Comparison of ENCODE assay signal across 8 cellular contexts in genomic region chr5:14264605-14265316, GRCh38.
DNase-seq lines count a peak whose midpoint lies in the region; TF ChIP-seq lines count a peak whose summit lies in the region.

No MANE protein-coding gene starts in this region.

- H2AK5ac ChIP-seq in trophoblast cell (ENCODE audit: low read length): no peak overlapping the region

- H3K36me3 ChIP-seq in HAP-1 (replicated peaks) (no peaks in the 10 kb centered on the region), Loucy (ENCODE audit: insufficient read depth, low read length) (no peaks in the 10 kb centered on the region), SJSA1 (no peaks in the 10 kb centered on the region), trophoblast cell (ENCODE audit: control insufficient read depth in 1 of 2, insufficient read depth in 2 of 2, low read length in 2 of 2) (no peaks in the 10 kb centered on the region)

- H3K79me1 ChIP-seq in trophoblast cell (ENCODE audit: low read length): peaks cover 19% of the 10 kb centered on the region

- H3K27ac ChIP-seq in SJSA1 (peak overlapping the region; percentile 99), trophoblast cell (ENCODE audit: low read depth, low read length) (peak overlapping the region; percentile 69)

- peak overlapping the region; percentile 70 for H4K91ac ChIP-seq in trophoblast cell (ENCODE audit: low read depth, low read length)

- no peaks in the 10 kb centered on the region for H3K9me3 Mint-ChIP-seq in activated naive CD4-positive, alpha-beta T cell treated with anti-CD3 and anti-CD28 coated beads, Interleukin-2, amount 50 U/mL, for 24 hours
- no peaks in the 10 kb centered on the region for H3K9me3 Mint-ChIP-seq in type B pancreatic cell

- H2BK12ac ChIP-seq in trophoblast cell (ENCODE audit: low read length): no peak overlapping the region

- in situ Hi-C loops in HAP-1 (cut with MboI; ENCODE audit: low sequenced_read_pairs): loop anchor here (25.0 kb wide), 1 partner anchor 127 kb away; the partner anchor contains the start of gene TRIO

- no peak overlapping the region for H3K27ac Mint-ChIP-seq in activated naive CD4-positive, alpha-beta T cell treated with anti-CD3 and anti-CD28 coated beads, Interleukin-2, amount 50 U/mL, for 24 hours
- H3K27ac Mint-ChIP-seq in type B pancreatic cell: peak overlapping the region; percentile 95

- no peaks in the 10 kb centered on the region for H3K36me3 Mint-ChIP-seq in activated naive CD4-positive, alpha-beta T cell treated with anti-CD3 and anti-CD28 coated beads, Interleukin-2, amount 50 U/mL, for 24 hours
- no peaks in the 10 kb centered on the region for H3K36me3 Mint-ChIP-seq in type B pancreatic cell

- H3K79me2 ChIP-seq in Loucy (ENCODE audit: insufficient read depth, low read length) (peaks cover 80% of the 10 kb centered on the region), trophoblast cell (ENCODE audit: control insufficient read depth, insufficient read depth, low read length, poor library complexity) (peaks cover 15% of the 10 kb centered on the region)

- H3K9ac ChIP-seq in Loucy (ENCODE audit: low read depth, low read length, poor library complexity, severe bottlenecking): peak overlapping the region; percentile 79
- H3K9ac ChIP-seq in trophoblast cell (ENCODE audit: low read length): no peak overlapping the region

- peak overlapping the region; percentile 81 for H2BK5ac ChIP-seq in trophoblast cell (ENCODE audit: low read depth, low read length, poor library complexity)

- peaks cover 20% of the 10 kb centered on the region for H3K27me3 Mint-ChIP-seq in activated naive CD4-positive, alpha-beta T cell treated with anti-CD3 and anti-CD28 coated beads, Interleukin-2, amount 50 U/mL, for 24 hours
- no peaks in the 10 kb centered on the region for H3K27me3 Mint-ChIP-seq in type B pancreatic cell

- peaks cover 25% of the 10 kb centered on the region for H4K20me1 ChIP-seq in Loucy (ENCODE audit: insufficient read depth, low read length, poor library complexity, severe bottlenecking)

- H3K14ac ChIP-seq in trophoblast cell (ENCODE audit: low read length): no peak overlapping the region

- H3K9me2 ChIP-seq in Loucy (replicated peaks; ENCODE audit: low read depth, low read length): no peaks in the 10 kb centered on the region

- no CpG with 5 or more reads among the region's 26 CpGs for WGBS in trophoblast cell (ENCODE audit: extremely low coverage, insufficient coverage, insufficient read length)

- H3K4me3 Mint-ChIP-seq in activated naive CD4-positive, alpha-beta T cell treated with anti-CD3 and anti-CD28 coated beads, Interleukin-2, amount 50 U/mL, for 24 hours: peak overlapping the region; percentile 58
- H3K4me3 Mint-ChIP-seq in type B pancreatic cell: peak overlapping the region; percentile 92

- no peak overlapping the region for H3K18ac ChIP-seq in trophoblast cell (ENCODE audit: low read length)

- H3K9me3 ChIP-seq in HAP-1 (no peaks in the 10 kb centered on the region), Loucy (ENCODE audit: insufficient read depth, low read depth, low read length) (no peaks in the 10 kb centered on the region), SJSA1 (replicated peaks) (no peaks in the 10 kb centered on the region), trophoblast cell (ENCODE audit: insufficient read depth, low read depth, low read length) (no peaks in the 10 kb centered on the region)

- H3K4me2 ChIP-seq in Loucy (ENCODE audit: low read depth, low read length, poor library complexity, severe bottlenecking): peak overlapping the region; percentile 98
- peak overlapping the region; percentile 64 for H3K4me2 ChIP-seq in trophoblast cell (ENCODE audit: low read length)

- peak overlapping the region; percentile 71 for H2AFZ ChIP-seq in Loucy (ENCODE audit: low read length)
- no peak overlapping the region for H2AFZ ChIP-seq in trophoblast cell (ENCODE audit: insufficient read depth, low read length, poor library complexity)

- no peak overlapping the region for H2BK120ac ChIP-seq in trophoblast cell (ENCODE audit: insufficient read depth, low read length, poor library complexity)

- no peaks in the 10 kb centered on the region for H3K27me3 ChIP-seq in HAP-1 (ENCODE audit: low read depth)
- H3K27me3 ChIP-seq in Loucy (ENCODE audit: insufficient read depth, low read length, poor library complexity, severe bottlenecking): no peaks in the 10 kb centered on the region
- no peaks in the 10 kb centered on the region for H3K27me3 ChIP-seq in SJSA1 (replicated peaks)
- H3K27me3 ChIP-seq in trophoblast cell (ENCODE audit: insufficient read depth, low read length): no peaks in the 10 kb centered on the region

- no peak for TF ChIP-seq CTCF in Loucy (conservative IDR thresholded peaks at IDR 0.05; ENCODE audit: low read length)
- TF ChIP-seq CTCF in type B pancreatic cell (conservative IDR thresholded peaks at IDR 0.05): no peak

- H3K4me1 Mint-ChIP-seq in activated naive CD4-positive, alpha-beta T cell treated with anti-CD3 and anti-CD28 coated beads, Interleukin-2, amount 50 U/mL, for 24 hours: peaks cover 10% of the 10 kb centered on the region
- peaks cover 81% of the 10 kb centered on the region for H3K4me1 Mint-ChIP-seq in type B pancreatic cell (ENCODE audit: unreplicated experiment)

- H4K8ac ChIP-seq in trophoblast cell (ENCODE audit: low read depth, low read length): no peak overlapping the region

- peaks cover 23% of the 10 kb centered on the region for H3K4me1 ChIP-seq in HAP-1
- peaks cover 81% of the 10 kb centered on the region for H3K4me1 ChIP-seq in Loucy (ENCODE audit: insufficient read depth, low read length, poor library complexity, severe bottlenecking)
- H3K4me1 ChIP-seq in SJSA1 (replicated peaks): peaks cover 75% of the 10 kb centered on the region
- peaks cover 32 to 43% of the 10 kb centered on the region in 2 experiments for H3K4me1 ChIP-seq in trophoblast cell (ENCODE audit: control insufficient read depth in 1 of 2, insufficient read depth in 2 of 2, low read length in 2 of 2)

- H3F3A ChIP-seq in Loucy (ENCODE audit: low read depth): peaks cover 13% of the 10 kb centered on the region; the same call in 1 of the 2 replicates

- no peak overlapping the region for H3K23ac ChIP-seq in trophoblast cell (ENCODE audit: low read length)

- DNase-seq in GM03348 (ENCODE audit: low spot score): peak; percentile 94
- peak; percentile 91 to 95 for DNase-seq in HAP-1 (ENCODE audit: low spot score in 2 of 2)
- peak; percentile 96 to 98 for DNase-seq in SJSA1 (ENCODE audit: low read depth in 1 of 2, low spot score in 2 of 2)
- peak; percentile 96 for DNase-seq in glomerular visceral epithelial cell (ENCODE audit: extremely low spot score)
- peak; percentile 96 to 97 for DNase-seq in trophoblast cell
- peak; percentile 92 for DNase-seq in type B pancreatic cell (ENCODE audit: extremely low spot score, unreplicated experiment)

- no peak overlapping the region for H4K12ac ChIP-seq in trophoblast cell (ENCODE audit: low read depth, low read length)

- H3K4ac ChIP-seq in trophoblast cell (ENCODE audit: low read depth, low read length): no peak overlapping the region

- peak overlapping the region; percentile 19 for H3K4me3 ChIP-seq in HAP-1
- H3K4me3 ChIP-seq in Loucy (ENCODE audit: low read length, poor library complexity, severe bottlenecking): peak overlapping the region; percentile 78
- H3K4me3 ChIP-seq in SJSA1: peak overlapping the region; percentile 8
- no peak overlapping the region for H3K4me3 ChIP-seq in trophoblast cell (ENCODE audit: low read depth, low read length)
